Comparison of ENCODE assay signal across 30 cellular contexts in the genomic region with DNA sequence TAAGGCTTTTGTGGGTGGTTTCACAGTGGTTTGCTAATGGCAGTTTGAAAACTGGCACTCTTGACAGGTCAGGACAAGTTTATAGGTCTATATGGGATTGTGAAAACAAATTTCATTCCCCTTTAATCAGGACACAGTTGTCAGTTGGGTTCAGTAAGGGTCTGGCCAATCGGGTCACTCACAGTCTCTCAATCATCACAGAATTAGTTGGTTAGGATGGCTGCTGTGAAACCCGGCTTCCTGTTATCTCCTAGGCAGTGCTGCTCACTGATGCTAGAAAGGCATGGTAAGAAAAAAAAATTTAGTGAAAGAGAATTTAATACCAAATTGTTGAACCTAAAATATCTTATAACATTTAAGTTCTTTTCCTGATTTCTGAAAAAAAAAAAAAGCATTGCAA.
"Had no signal": no experiment of that assay in that cellular context is flagged by ENCODE, and none has a peak within 500 bp of the region (broad histone marks: within the 10 kb centered on the region; RNA-seq: fewer than 3 reads in every experiment).

No MANE protein-coding gene starts in this region.

- H3K36me3 Mint-ChIP-seq: activated naive CD4-positive, alpha-beta T cell treated with anti-CD3 and anti-CD28 coated beads, Interleukin-2, amount 10 ng/mL, durations not matched to agents 7 days and 5 days; activated naive CD8-positive, alpha-beta T cell treated with anti-CD3 and anti-CD28 coated beads, Interleukin-2, amount 10 ng/mL, durations not matched to agents 7 days and 5 days; brain had no signal

- H3K9me3 Mint-ChIP-seq: activated CD4-positive, alpha-beta memory T cell treated with anti-CD3 and anti-CD28 coated beads, Interleukin-2, amount 10 ng/mL, durations not matched to agents 7 days and 5 days; activated CD4-positive, alpha-beta T cell treated with anti-CD3 and anti-CD28 coated beads, Interleukin-2, amount 10 ng/mL, durations not matched to agents 7 days and 5 days; activated naive CD4-positive, alpha-beta T cell treated with anti-CD3 and anti-CD28 coated beads, Interleukin-2, amount 10 ng/mL, durations not matched to agents 7 days and 5 days; activated naive CD8-positive, alpha-beta T cell treated with anti-CD3 and anti-CD28 coated beads, Interleukin-2, amount 10 ng/mL, durations not matched to agents 7 days and 5 days; activated T-cell treated with anti-CD3 and anti-CD28 coated beads, Interleukin-2, amount 50 U/mL, for 4 hours; activated T-helper 2 cell treated with anti-CD3 and anti-CD28 coated beads, Interferon-gamma antibody, Interleukin-2, Interleukin-4, amounts not matched to agents 10 μg/mL and 5 μg/mL and 100 μg/mL, durations not matched to agents 14 hours and 24 hours and 36 hours; brain; dendritic cell treated with granulocyte-macrophage colony-stimulating factor and Interleukin-4, amounts not matched to agents 40 ng/mL and 50 ng/mL, for 4 days; endodermal cell had no signal

- H3K27ac Mint-ChIP-seq: activated CD4-positive, alpha-beta memory T cell treated with anti-CD3 and anti-CD28 coated beads, Interleukin-2, amount 10 ng/mL, durations not matched to agents 7 days and 5 days; activated CD4-positive, alpha-beta T cell treated with anti-CD3 and anti-CD28 coated beads, Interleukin-2, amount 10 ng/mL, durations not matched to agents 7 days and 5 days; activated naive CD4-positive, alpha-beta T cell treated with anti-CD3 and anti-CD28 coated beads, Interleukin-2, amount 10 ng/mL, durations not matched to agents 7 days and 5 days; activated naive CD4-positive, alpha-beta T cell treated with anti-CD3 and anti-CD28 coated beads, Interleukin-2, amount 50 U/mL, for 72 hours; activated naive CD8-positive, alpha-beta T cell treated with anti-CD3 and anti-CD28 coated beads, Interleukin-2, amount 10 ng/mL, durations not matched to agents 7 days and 5 days; activated T-helper 2 cell treated with anti-CD3 and anti-CD28 coated beads, Interferon-gamma antibody, Interleukin-2, Interleukin-4, amounts not matched to agents 10 μg/mL and 5 μg/mL and 100 μg/mL, durations not matched to agents 14 hours and 24 hours and 36 hours; brain; dendritic cell treated with granulocyte-macrophage colony-stimulating factor and Interleukin-4, amounts not matched to agents 40 ng/mL and 50 ng/mL, for 4 days; endodermal cell had no signal

- H3K27ac ChIP-seq: ascending aorta, breast epithelium, coronary artery, dorsolateral prefrontal cortex, esophagus muscularis mucosa, foreskin keratinocyte, gastrocnemius medialis, heart left ventricle had no signal

- ATAC-seq: activated naive CD4-positive, alpha-beta T cell treated with anti-CD3 and anti-CD28 coated beads, Interleukin-2, amount 50 U/mL, for 72 hours; activated T-cell treated with anti-CD3 and anti-CD28 coated beads, Interleukin-2, amount 50 U/mL, for 4 hours; foreskin keratinocyte; gastrocnemius medialis; heart left ventricle had no signal

- H3K4me3 Mint-ChIP-seq: activated CD4-positive, alpha-beta memory T cell treated with anti-CD3 and anti-CD28 coated beads, Interleukin-2, amount 10 ng/mL, durations not matched to agents 7 days and 5 days; activated CD4-positive, alpha-beta T cell treated with anti-CD3 and anti-CD28 coated beads, Interleukin-2, amount 10 ng/mL, durations not matched to agents 7 days and 5 days; activated naive CD4-positive, alpha-beta T cell treated with anti-CD3 and anti-CD28 coated beads, Interleukin-2, amount 10 ng/mL, durations not matched to agents 7 days and 5 days; activated naive CD8-positive, alpha-beta T cell treated with anti-CD3 and anti-CD28 coated beads, Interleukin-2, amount 10 ng/mL, durations not matched to agents 7 days and 5 days; activated T-cell treated with anti-CD3 and anti-CD28 coated beads, Interleukin-2, amount 50 U/mL, for 4 hours; brain; central memory CD8-positive, alpha-beta T cell; dendritic cell treated with granulocyte-macrophage colony-stimulating factor and Interleukin-4, amounts not matched to agents 40 ng/mL and 50 ng/mL, for 4 days; endodermal cell had no signal

- DNase-seq: activated CD4-positive, alpha-beta memory T cell treated with anti-CD3 and anti-CD28 coated beads, Interleukin-2, amount 10 ng/mL, durations not matched to agents 7 days and 5 days; activated CD4-positive, alpha-beta T cell treated with anti-CD3 and anti-CD28 coated beads for 1 hour; activated CD4-positive, alpha-beta T cell treated with anti-CD3 and anti-CD28 coated beads for 4 hours; activated CD4-positive, alpha-beta T cell treated with anti-CD3 and anti-CD28 coated beads, Interleukin-2, amount 10 ng/mL, durations not matched to agents 7 days and 5 days; activated CD4-positive, alpha-beta T cell treated with anti-CD3 and anti-CD28 coated beads, Interleukin-2, amount 50 U/mL, for 4 hours; activated CD8-positive, alpha-beta memory T cell treated with anti-CD3 and anti-CD28 coated beads, Interleukin-2, amount 50 U/mL, for 48 hours; activated gamma-delta T cell; activated naive CD4-positive, alpha-beta T cell; activated naive CD4-positive, alpha-beta T cell treated with anti-CD3 and anti-CD28 coated beads, Interleukin-2, amount 10 ng/mL, durations not matched to agents 7 days and 5 days; activated naive CD8-positive, alpha-beta T cell treated with anti-CD3 and anti-CD28 coated beads, Interleukin-2, amount 10 ng/mL, durations not matched to agents 7 days and 5 days; activated T-cell treated with anti-CD3 and anti-CD28 coated beads for 4 hours; activated T-cell treated with anti-CD3 and anti-CD28 coated beads, Interleukin-2, amount 50 U/mL, for 4 hours; dorsolateral prefrontal cortex; effector memory CD4-positive, alpha-beta T cell; endodermal cell; erythroblast; gastrocnemius medialis; glutamatergic neuron; heart left ventricle; T-helper 2 cell had no signal

- H3K4me1 Mint-ChIP-seq: activated CD4-positive, alpha-beta memory T cell treated with anti-CD3 and anti-CD28 coated beads, Interleukin-2, amount 10 ng/mL, durations not matched to agents 7 days and 5 days; central memory CD8-positive, alpha-beta T cell; endodermal cell had no signal

- H3K27me3 ChIP-seq: ascending aorta, breast epithelium, dorsolateral prefrontal cortex, esophagus muscularis mucosa, foreskin keratinocyte, gastrocnemius medialis, heart left ventricle had no signal

- H3K27me3 Mint-ChIP-seq: activated CD4-positive, alpha-beta memory T cell treated with anti-CD3 and anti-CD28 coated beads, Interleukin-2, amount 10 ng/mL, durations not matched to agents 7 days and 5 days; activated CD4-positive, alpha-beta T cell treated with anti-CD3 and anti-CD28 coated beads, Interleukin-2, amount 10 ng/mL, durations not matched to agents 7 days and 5 days; activated naive CD4-positive, alpha-beta T cell treated with anti-CD3 and anti-CD28 coated beads, Interleukin-2, amount 10 ng/mL, durations not matched to agents 7 days and 5 days; activated naive CD8-positive, alpha-beta T cell treated with anti-CD3 and anti-CD28 coated beads, Interleukin-2, amount 10 ng/mL, durations not matched to agents 7 days and 5 days; brain; central memory CD8-positive, alpha-beta T cell; dendritic cell treated with granulocyte-macrophage colony-stimulating factor and Interleukin-4, amounts not matched to agents 40 ng/mL and 50 ng/mL, for 4 days had no signal

- H3K4me1 ChIP-seq: ascending aorta, breast epithelium, esophagus muscularis mucosa, foreskin keratinocyte, heart left ventricle had no signal

- H3K9me3 ChIP-seq: ascending aorta, breast epithelium, esophagus muscularis mucosa, gastrocnemius medialis, heart left ventricle had no signal

- H3K36me3 ChIP-seq: ascending aorta, breast epithelium, esophagus muscularis mucosa, gastrocnemius medialis, heart left ventricle had no signal

- H3K4me3 ChIP-seq: ascending aorta, breast epithelium, coronary artery, dorsolateral prefrontal cortex, esophagus muscularis mucosa, gastrocnemius medialis, heart left ventricle had no signal
